1 cellular context compared by ENCODE assay signal in genomic region chr16:70703041-70703834, GRCh38.
TF ChIP-seq lines count a peak whose summit lies in the region.

No MANE protein-coding gene starts in this region.

TF ChIP-seq in HEK293, 187 proteins besides CTCF, POLR2A, EP300 and RAD21 (continued from another document):
- TF ChIP-seq ZNF560 (tag by site-specific recombination; IDR thresholded peaks at IDR 0.05; ENCODE audit: borderline replicate concordance) (no peak), ZNF140 (tag by site-specific recombination; IDR thresholded peaks at IDR 0.05) (no peak), FEZF1 (tag by site-specific recombination; IDR thresholded peaks at IDR 0.05) (0 out of 2 replicates have a peak, but pooled peaks have one; percentile 6), YY1 (tag by site-specific recombination; IDR thresholded peaks at IDR 0.05) (no peak), ZNF623 (tag by site-specific recombination; IDR thresholded peaks at IDR 0.05) (no peak), MZF1 (tag by site-specific recombination; IDR thresholded peaks at IDR 0.05; ENCODE audit: borderline replicate concordance) (no peak), ZIC2 (tag by site-specific recombination; IDR thresholded peaks at IDR 0.05) (peak; percentile 96), ZEB2 (tag by site-specific recombination; IDR thresholded peaks at IDR 0.05) (no peak), KLF9 (tag by site-specific recombination; IDR thresholded peaks at IDR 0.05; ENCODE audit: low read depth) (no peak)
- TF ChIP-seq, protein P1, sequence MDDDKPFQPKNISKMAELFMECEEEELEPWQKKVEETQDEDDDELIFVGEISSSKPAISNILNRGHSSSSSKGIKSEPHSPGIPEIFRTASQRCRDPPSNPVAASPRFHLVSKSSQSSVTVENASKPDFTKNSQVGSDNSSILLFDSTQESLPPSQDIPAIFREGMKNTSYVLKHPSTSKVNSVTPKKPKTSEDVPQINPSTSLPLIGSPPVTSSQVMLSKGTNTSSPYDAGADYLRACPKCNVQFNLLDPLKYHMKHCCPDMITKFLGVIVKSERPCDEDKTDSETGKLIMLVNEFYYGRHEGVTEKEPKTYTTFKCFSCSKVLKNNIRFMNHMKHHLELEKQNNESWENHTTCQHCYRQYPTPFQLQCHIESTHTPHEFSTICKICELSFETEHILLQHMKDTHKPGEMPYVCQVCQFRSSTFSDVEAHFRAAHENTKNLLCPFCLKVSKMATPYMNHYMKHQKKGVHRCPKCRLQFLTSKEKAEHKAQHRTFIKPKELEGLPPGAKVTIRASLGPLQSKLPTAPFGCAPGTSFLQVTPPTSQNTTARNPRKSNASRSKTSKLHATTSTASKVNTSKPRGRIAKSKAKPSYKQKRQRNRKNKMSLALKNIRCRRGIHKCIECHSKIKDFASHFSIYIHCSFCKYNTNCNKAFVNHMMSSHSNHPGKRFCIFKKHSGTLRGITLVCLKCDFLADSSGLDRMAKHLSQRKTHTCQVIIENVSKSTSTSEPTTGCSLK (tag by site-specific recombination; IDR thresholded peaks at IDR 0.05) = no peak
- TF ChIP-seq, protein P2, sequence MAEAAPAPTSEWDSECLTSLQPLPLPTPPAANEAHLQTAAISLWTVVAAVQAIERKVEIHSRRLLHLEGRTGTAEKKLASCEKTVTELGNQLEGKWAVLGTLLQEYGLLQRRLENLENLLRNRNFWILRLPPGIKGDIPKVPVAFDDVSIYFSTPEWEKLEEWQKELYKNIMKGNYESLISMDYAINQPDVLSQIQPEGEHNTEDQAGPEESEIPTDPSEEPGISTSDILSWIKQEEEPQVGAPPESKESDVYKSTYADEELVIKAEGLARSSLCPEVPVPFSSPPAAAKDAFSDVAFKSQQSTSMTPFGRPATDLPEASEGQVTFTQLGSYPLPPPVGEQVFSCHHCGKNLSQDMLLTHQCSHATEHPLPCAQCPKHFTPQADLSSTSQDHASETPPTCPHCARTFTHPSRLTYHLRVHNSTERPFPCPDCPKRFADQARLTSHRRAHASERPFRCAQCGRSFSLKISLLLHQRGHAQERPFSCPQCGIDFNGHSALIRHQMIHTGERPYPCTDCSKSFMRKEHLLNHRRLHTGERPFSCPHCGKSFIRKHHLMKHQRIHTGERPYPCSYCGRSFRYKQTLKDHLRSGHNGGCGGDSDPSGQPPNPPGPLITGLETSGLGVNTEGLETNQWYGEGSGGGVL (tag by site-specific recombination; IDR thresholded peaks at IDR 0.05) = no peak
